In genomic region chr7:149027055-149027454, GRCh38 we compare ENCODE assay signal across 8 cellular contexts. TPM values are rescaled to one million over a fixed set of nuclear protein-coding genes. Genes with fewer than 3 reads are reported as not detected.
DNase-seq lines count a peak whose midpoint lies in the region; ATAC-seq and TF ChIP-seq lines count a peak whose summit lies in the region.

No MANE protein-coding gene starts in this region.

- H3K4me1 Mint-ChIP-seq in T-helper 17 cell: peaks cover 45% of the 10 kb centered on the region
- peaks cover 26% of the 10 kb centered on the region for H3K4me1 Mint-ChIP-seq in glutamatergic neuron (ENCODE audit: low read depth, unreplicated experiment)
- H3K4me1 Mint-ChIP-seq in stimulated activated effector memory CD8-positive, alpha-beta T cell treated with anti-CD3 and anti-CD28 coated beads, Interleukin-12 subunit alpha, Interleukin-12 subunit beta, amount 100 ng/mL, for 72 hours: peaks cover 60% of the 10 kb centered on the region

- H3K9me3 Mint-ChIP-seq in glutamatergic neuron (ENCODE audit: unreplicated experiment): peaks cover 2% of the 10 kb centered on the region
- no peaks in the 10 kb centered on the region for H3K9me3 Mint-ChIP-seq in stimulated activated effector memory CD8-positive, alpha-beta T cell treated with anti-CD3 and anti-CD28 coated beads, Interleukin-12 subunit alpha, Interleukin-12 subunit beta, amount 100 ng/mL, for 72 hours

- ATAC-seq in T-helper 17 cell: no peak
- ATAC-seq in stimulated activated effector memory CD8-positive, alpha-beta T cell treated with anti-CD3 and anti-CD28 coated beads, Interleukin-12 subunit alpha, Interleukin-12 subunit beta, amount 100 ng/mL, for 72 hours: no peak
- ATAC-seq in GM21367 (IDR thresholded peaks at IDR 0.05; ENCODE audit: unreplicated experiment): no peak
- no peak for ATAC-seq in HG03108 (IDR thresholded peaks at IDR 0.05; ENCODE audit: unreplicated experiment)

- peak overlapping the region; percentile 93 for H3K4me3 Mint-ChIP-seq in T-helper 17 cell
- peak overlapping the region; percentile 90 for H3K4me3 Mint-ChIP-seq in glutamatergic neuron (ENCODE audit: unreplicated experiment)
- peak overlapping the region; percentile 89 for H3K4me3 Mint-ChIP-seq in stimulated activated effector memory CD8-positive, alpha-beta T cell treated with anti-CD3 and anti-CD28 coated beads, Interleukin-12 subunit alpha, Interleukin-12 subunit beta, amount 100 ng/mL, for 72 hours

- DNase-seq in DMS53 (lab: John Stamatoyannopoulos, UW): peak; percentile 30
- DNase-seq in DMS53 treated with DMSO at 0.1 percent for 48 hours (lab: John Stamatoyannopoulos, UW; ENCODE audit: unreplicated experiment): no peak
- no peak for DNase-seq in T-helper 17 cell
- DNase-seq in glutamatergic neuron: no peak
- no peak for DNase-seq in stimulated activated effector memory CD8-positive, alpha-beta T cell treated with anti-CD3 and anti-CD28 coated beads, Interleukin-12 subunit alpha, Interleukin-12 subunit beta, amount 100 ng/mL, for 72 hours (ENCODE audit: low spot score in 2 of 2)
- no peak for DNase-seq in activated CD8-positive, alpha-beta memory T cell treated with anti-CD3 and anti-CD28 coated beads, Interleukin-2, amount 50 U/mL, for 48 hours

- H3K27me3 Mint-ChIP-seq in T-helper 17 cell (no peaks in the 10 kb centered on the region), glutamatergic neuron (ENCODE audit: unreplicated experiment) (peaks cover 5% of the 10 kb centered on the region)

- peaks cover 2% of the 10 kb centered on the region for H3K36me3 Mint-ChIP-seq in T-helper 17 cell (ENCODE audit: low read depth)
- H3K36me3 Mint-ChIP-seq in glutamatergic neuron (ENCODE audit: unreplicated experiment): no peaks in the 10 kb centered on the region
- peaks cover 48% of the 10 kb centered on the region for H3K36me3 Mint-ChIP-seq in stimulated activated effector memory CD8-positive, alpha-beta T cell treated with anti-CD3 and anti-CD28 coated beads, Interleukin-12 subunit alpha, Interleukin-12 subunit beta, amount 100 ng/mL, for 72 hours

- H3K27ac Mint-ChIP-seq in T-helper 17 cell: peak overlapping the region; percentile 96
- no peak overlapping the region for H3K27ac Mint-ChIP-seq in glutamatergic neuron (ENCODE audit: unreplicated experiment)
- peak overlapping the region; percentile 94 for H3K27ac Mint-ChIP-seq in stimulated activated effector memory CD8-positive, alpha-beta T cell treated with anti-CD3 and anti-CD28 coated beads, Interleukin-12 subunit alpha, Interleukin-12 subunit beta, amount 100 ng/mL, for 72 hours

- H3K9me3 ChIP-seq in T-helper 17 cell (ENCODE audit: control insufficient read depth, low read length, poor library complexity, severe bottlenecking): no peaks in the 10 kb centered on the region

- TF ChIP-seq CTCF in glutamatergic neuron (IDR thresholded peaks at IDR 0.05; ENCODE audit: partially characterized antibody, unreplicated experiment): no peak

RNA-seq across cellular contexts. Expression of gene PDIA4, which starts 1.2 kb away (rescaled TPM):
- total RNA-seq in T-helper 17 cell (10 to 100 TPM; 42.4 to 49.8 TPM), glutamatergic neuron (ENCODE audit: unreplicated experiment) (69.0 TPM)
